Comparison of ENCODE assay signal across 1 cellular context in genomic region chr11:67558084-67558772, GRCh38.
A peak's percentile ranks its signal among the peaks of the same experiment; 100 is the strongest.
TF ChIP-seq lines count a peak whose summit lies in the region.

No MANE protein-coding gene starts in this region.

TF ChIP-seq in GM12878, 131 proteins besides CTCF, POLR2A, EP300 and RAD21 (continued from another document):
- no peak for TF ChIP-seq MYB (IDR thresholded peaks at IDR 0.05; ENCODE audit: borderline replicate concordance, low read depth, low read length)
- TF ChIP-seq RFX5 (IDR thresholded peaks at IDR 0.05; ENCODE audit: low read depth, low read length), result no peak
- TF ChIP-seq CHD1 (IDR thresholded peaks at IDR 0.05; ENCODE audit: low read depth, low read length), result no peak
- TF ChIP-seq BCL11A (IDR thresholded peaks at IDR 0.05; ENCODE audit: low read depth, low read length), result peak; percentile 73; the same call in 1 of the 2 replicates
- TF ChIP-seq HDAC2 (IDR thresholded peaks at IDR 0.05), result no peak
- TF ChIP-seq ZBTB33 (IDR thresholded peaks at IDR 0.05), result no peak
- TF ChIP-seq TAF1 (IDR thresholded peaks at IDR 0.05; ENCODE audit: borderline replicate concordance, low read depth, low read length), result no peak
- TF ChIP-seq PRDM15 (CRISPR knock-in tag; IDR thresholded peaks at IDR 0.05), result no peak
- TF ChIP-seq EED (IDR thresholded peaks at IDR 0.05; ENCODE audit: low read depth), result 0 out of 2 replicates have a peak, but pooled peaks have one; percentile 22
- TF ChIP-seq RBBP5 (conservative IDR thresholded peaks at IDR 0.05), result no peak
- no peak for TF ChIP-seq RB1 (IDR thresholded peaks at IDR 0.05; ENCODE audit: borderline replicate concordance)
- no peak for TF ChIP-seq BRCA1 (IDR thresholded peaks at IDR 0.05; ENCODE audit: low read depth, low read length)
- TF ChIP-seq IRF4 (IDR thresholded peaks at IDR 0.05; ENCODE audit: low read depth, low read length), result no peak
- TF ChIP-seq MYC (IDR thresholded peaks at IDR 0.05; ENCODE audit: insufficient read depth, insufficient read length, insufficient replicate concordance, low read length, severe bottlenecking), result no peak
- no peak for TF ChIP-seq RAD51 (IDR thresholded peaks at IDR 0.05)
- no peak for TF ChIP-seq E2F8 (IDR thresholded peaks at IDR 0.05; ENCODE audit: low read depth, partially characterized antibody)
- TF ChIP-seq ZNF217 (IDR thresholded peaks at IDR 0.05), result peak; percentile 96; the same call in 1 of the 2 replicates
- no peak for TF ChIP-seq BCL3 (IDR thresholded peaks at IDR 0.05; ENCODE audit: borderline replicate concordance, insufficient read depth, low read depth, low read length, poor library complexity, severe bottlenecking)
- TF ChIP-seq STAT1 (conservative IDR thresholded peaks at IDR 0.05), result no peak
- TF ChIP-seq EGR1 (IDR thresholded peaks at IDR 0.05; ENCODE audit: borderline replicate concordance in 1 of 2, low read depth in 2 of 2, low read length in 2 of 2), result no peak
- no peak for TF ChIP-seq NRF1 (conservative IDR thresholded peaks at IDR 0.05; ENCODE audit: low read depth, low read length)
- TF ChIP-seq SIX5 (IDR thresholded peaks at IDR 0.05; ENCODE audit: low read depth, low read length, severe bottlenecking), result no peak
- no peak for TF ChIP-seq ZZZ3 (IDR thresholded peaks at IDR 0.05; ENCODE audit: control insufficient read depth, insufficient read length, low read depth)
- TF ChIP-seq JUNB (IDR thresholded peaks at IDR 0.05), result peak; percentile 39
- TF ChIP-seq MEF2B (IDR thresholded peaks at IDR 0.05; ENCODE audit: partially characterized antibody, poor library complexity, severe bottlenecking), result peak; percentile 84
- no peak for TF ChIP-seq EZH2 (IDR thresholded peaks at IDR 0.05; ENCODE audit: borderline replicate concordance, control insufficient read depth, low read depth, low read length)
- peak; percentile 92 for TF ChIP-seq RELB (IDR thresholded peaks at IDR 0.05; ENCODE audit: low read depth)
- TF ChIP-seq ZNF687 (IDR thresholded peaks at IDR 0.05), result no peak
- TF ChIP-seq PAX8 (IDR thresholded peaks at IDR 0.05), result no peak
- no peak for TF ChIP-seq CREM (IDR thresholded peaks at IDR 0.05; ENCODE audit: low read depth)
- TF ChIP-seq ELK1 (IDR thresholded peaks at IDR 0.05; ENCODE audit: low read depth, low read length), result no peak
- TF ChIP-seq SREBF1 (IDR thresholded peaks at IDR 0.05; ENCODE audit: low read length), result no peak
- no peak for TF ChIP-seq NKRF (conservative IDR thresholded peaks at IDR 0.05)
- TF ChIP-seq IKZF1 (conservative IDR thresholded peaks at IDR 0.05), result peak; percentile 68; the same call in 1 of the 2 replicates
- TF ChIP-seq SREBF2 (IDR thresholded peaks at IDR 0.05; ENCODE audit: low read length), result no peak
- peak; percentile 87 for TF ChIP-seq DPF2 (IDR thresholded peaks at IDR 0.05)
- no peak for TF ChIP-seq ESRRA (IDR thresholded peaks at IDR 0.05; ENCODE audit: low read length)
